ENCODE assay signal across 2 cellular contexts in the genomic region with DNA sequence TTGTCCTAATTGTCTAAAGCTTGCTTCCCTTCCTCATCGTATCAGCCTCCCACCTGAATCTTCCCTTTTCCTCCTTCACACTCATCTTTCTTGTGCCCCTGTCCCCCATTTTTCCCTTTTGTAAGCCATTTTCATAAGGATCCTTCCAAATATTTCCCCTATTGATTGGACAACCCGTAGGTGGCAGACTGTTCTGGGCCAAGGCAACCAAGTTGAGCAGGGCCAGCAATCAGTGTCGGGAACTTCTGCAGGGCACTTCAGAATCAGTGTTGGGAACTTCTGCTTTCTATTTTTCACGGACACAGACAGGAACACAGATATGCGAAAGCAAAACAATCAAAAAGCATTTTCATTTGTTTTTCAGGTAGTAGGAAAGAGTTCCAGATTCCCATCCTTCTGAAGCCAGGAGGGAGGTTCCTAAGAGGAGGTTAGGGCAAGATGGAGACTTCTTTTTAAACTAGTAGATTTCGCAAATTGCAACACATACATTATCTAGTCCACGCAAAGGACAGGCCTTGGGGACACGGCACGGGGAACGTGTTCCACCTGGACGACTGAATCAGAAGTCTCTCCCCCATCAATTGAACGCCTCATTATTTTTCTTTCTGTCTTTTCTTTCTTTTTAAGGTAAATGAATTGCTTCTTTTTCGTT.
TF ChIP-seq lines count a peak whose summit lies in the region.

No MANE protein-coding gene starts in this region.

TF ChIP-seq in HCT116, 20 proteins besides CTCF, POLR2A, EP300 and RAD21:
- TF ChIP-seq YY1 (IDR thresholded peaks at IDR 0.05; ENCODE audit: extremely low read depth, insufficient replicate concordance, low read depth, low read length) = peak; percentile 56
- TF ChIP-seq CEBPB (IDR thresholded peaks at IDR 0.05; ENCODE audit: low read depth) = no peak
TF ChIP-seq in HCT116: peak in this region for 1.

TF ChIP-seq in HepG2, 621 proteins besides CTCF, POLR2A, EP300 and RAD21 (continues in another document):
- TF ChIP-seq SMYD3 (CRISPR knock-in tag; IDR thresholded peaks at IDR 0.05) = 0 out of 2 replicates have a peak, but pooled peaks have one; percentile 68
- 0 out of 2 replicates have a peak, but pooled peaks have one; percentile 2 for TF ChIP-seq THAP11 (CRISPR knock-in tag; IDR thresholded peaks at IDR 0.05)
- TF ChIP-seq, protein P1, sequence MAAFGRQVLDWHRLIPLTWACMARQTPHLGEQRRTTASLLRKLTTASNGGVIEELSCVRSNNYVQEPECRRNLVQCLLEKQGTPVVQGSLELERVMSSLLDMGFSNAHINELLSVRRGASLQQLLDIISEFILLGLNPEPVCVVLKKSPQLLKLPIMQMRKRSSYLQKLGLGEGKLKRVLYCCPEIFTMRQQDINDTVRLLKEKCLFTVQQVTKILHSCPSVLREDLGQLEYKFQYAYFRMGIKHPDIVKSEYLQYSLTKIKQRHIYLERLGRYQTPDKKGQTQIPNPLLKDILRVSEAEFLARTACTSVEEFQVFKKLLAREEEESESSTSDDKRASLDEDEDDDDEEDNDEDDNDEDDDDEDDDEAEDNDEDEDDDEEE (CRISPR knock-in tag; IDR thresholded peaks at IDR 0.05) = 0 out of 2 replicates have a peak, but pooled peaks have one; percentile 12
- TF ChIP-seq ZNF383 (CRISPR knock-in tag; IDR thresholded peaks at IDR 0.05; ENCODE audit: borderline replicate concordance) = no peak
- peak; percentile 31; the same call in 1 of the 2 replicates for TF ChIP-seq GATAD2A (CRISPR knock-in tag; IDR thresholded peaks at IDR 0.05)
- TF ChIP-seq CEBPB (IDR thresholded peaks at IDR 0.05; ENCODE audit: borderline replicate concordance, low read depth, low read length) = 0 out of 2 replicates have a peak, but pooled peaks have one; percentile 8
- TF ChIP-seq, protein P2, sequence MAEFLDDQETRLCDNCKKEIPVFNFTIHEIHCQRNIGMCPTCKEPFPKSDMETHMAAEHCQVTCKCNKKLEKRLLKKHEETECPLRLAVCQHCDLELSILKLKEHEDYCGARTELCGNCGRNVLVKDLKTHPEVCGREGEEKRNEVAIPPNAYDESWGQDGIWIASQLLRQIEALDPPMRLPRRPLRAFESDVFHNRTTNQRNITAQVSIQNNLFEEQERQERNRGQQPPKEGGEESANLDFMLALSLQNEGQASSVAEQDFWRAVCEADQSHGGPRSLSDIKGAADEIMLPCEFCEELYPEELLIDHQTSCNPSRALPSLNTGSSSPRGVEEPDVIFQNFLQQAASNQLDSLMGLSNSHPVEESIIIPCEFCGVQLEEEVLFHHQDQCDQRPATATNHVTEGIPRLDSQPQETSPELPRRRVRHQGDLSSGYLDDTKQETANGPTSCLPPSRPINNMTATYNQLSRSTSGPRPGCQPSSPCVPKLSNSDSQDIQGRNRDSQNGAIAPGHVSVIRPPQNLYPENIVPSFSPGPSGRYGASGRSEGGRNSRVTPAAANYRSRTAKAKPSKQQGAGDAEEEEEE (CRISPR knock-in tag; IDR thresholded peaks at IDR 0.05; ENCODE audit: borderline replicate concordance) = no peak; the same call in 1 of the 2 replicates
- no peak for TF ChIP-seq ZNF160 (CRISPR knock-in tag; IDR thresholded peaks at IDR 0.05)
- TF ChIP-seq, protein P3, sequence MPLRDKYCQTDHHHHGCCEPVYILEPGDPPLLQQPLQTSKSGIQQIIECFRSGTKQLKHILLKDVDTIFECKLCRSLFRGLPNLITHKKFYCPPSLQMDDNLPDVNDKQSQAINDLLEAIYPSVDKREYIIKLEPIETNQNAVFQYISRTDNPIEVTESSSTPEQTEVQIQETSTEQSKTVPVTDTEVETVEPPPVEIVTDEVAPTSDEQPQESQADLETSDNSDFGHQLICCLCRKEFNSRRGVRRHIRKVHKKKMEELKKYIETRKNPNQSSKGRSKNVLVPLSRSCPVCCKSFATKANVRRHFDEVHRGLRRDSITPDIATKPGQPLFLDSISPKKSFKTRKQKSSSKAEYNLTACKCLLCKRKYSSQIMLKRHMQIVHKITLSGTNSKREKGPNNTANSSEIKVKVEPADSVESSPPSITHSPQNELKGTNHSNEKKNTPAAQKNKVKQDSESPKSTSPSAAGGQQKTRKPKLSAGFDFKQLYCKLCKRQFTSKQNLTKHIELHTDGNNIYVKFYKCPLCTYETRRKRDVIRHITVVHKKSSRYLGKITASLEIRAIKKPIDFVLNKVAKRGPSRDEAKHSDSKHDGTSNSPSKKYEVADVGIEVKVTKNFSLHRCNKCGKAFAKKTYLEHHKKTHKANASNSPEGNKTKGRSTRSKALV (CRISPR knock-in tag; IDR thresholded peaks at IDR 0.05) = peak; percentile 55; the same call in 1 of the 2 replicates
- TF ChIP-seq PHF21A (CRISPR knock-in tag; IDR thresholded peaks at IDR 0.05) = 0 out of 2 replicates have a peak, but pooled peaks have one; percentile 10
- TF ChIP-seq BRCA1 (CRISPR knock-in tag; IDR thresholded peaks at IDR 0.05) = 0 out of 2 replicates have a peak, but pooled peaks have one; percentile 60
- peak; percentile 61 for TF ChIP-seq STAG1 (CRISPR knock-in tag; IDR thresholded peaks at IDR 0.05)
- no peak for TF ChIP-seq ZMYM3 (CRISPR knock-in tag; IDR thresholded peaks at IDR 0.05)
- TF ChIP-seq NR2F6 (IDR thresholded peaks at IDR 0.05) = 0 out of 2 replicates have a peak, but pooled peaks have one; percentile 20
- TF ChIP-seq NR2F6 (CRISPR knock-in tag; IDR thresholded peaks at IDR 0.05) = no peak
- 0 out of 2 replicates have a peak, but pooled peaks have one; percentile 5 for TF ChIP-seq DMAP1 (CRISPR knock-in tag; IDR thresholded peaks at IDR 0.05)
- TF ChIP-seq, protein P4, sequence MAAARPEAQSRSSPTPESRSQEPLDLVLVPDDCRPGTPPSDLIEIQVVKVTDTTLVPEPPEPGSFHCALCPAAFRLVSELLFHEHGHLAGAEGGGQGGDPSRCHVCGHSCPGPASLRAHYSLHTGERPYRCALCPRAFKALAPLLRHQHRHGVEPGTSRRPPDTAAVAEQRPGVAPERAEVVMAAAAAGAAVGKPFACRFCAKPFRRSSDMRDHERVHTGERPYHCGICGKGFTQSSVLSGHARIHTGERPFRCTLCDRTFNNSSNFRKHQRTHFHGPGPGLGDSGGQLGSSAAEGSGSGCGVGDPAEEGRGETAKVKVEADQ (CRISPR knock-in tag; IDR thresholded peaks at IDR 0.05; ENCODE audit: borderline replicate concordance) = peak; percentile 61; the same call in 1 of the 2 replicates
- TF ChIP-seq RFXANK (CRISPR knock-in tag; IDR thresholded peaks at IDR 0.05) = 0 out of 2 replicates have a peak, but pooled peaks have one; percentile 2
- TF ChIP-seq, protein P5, sequence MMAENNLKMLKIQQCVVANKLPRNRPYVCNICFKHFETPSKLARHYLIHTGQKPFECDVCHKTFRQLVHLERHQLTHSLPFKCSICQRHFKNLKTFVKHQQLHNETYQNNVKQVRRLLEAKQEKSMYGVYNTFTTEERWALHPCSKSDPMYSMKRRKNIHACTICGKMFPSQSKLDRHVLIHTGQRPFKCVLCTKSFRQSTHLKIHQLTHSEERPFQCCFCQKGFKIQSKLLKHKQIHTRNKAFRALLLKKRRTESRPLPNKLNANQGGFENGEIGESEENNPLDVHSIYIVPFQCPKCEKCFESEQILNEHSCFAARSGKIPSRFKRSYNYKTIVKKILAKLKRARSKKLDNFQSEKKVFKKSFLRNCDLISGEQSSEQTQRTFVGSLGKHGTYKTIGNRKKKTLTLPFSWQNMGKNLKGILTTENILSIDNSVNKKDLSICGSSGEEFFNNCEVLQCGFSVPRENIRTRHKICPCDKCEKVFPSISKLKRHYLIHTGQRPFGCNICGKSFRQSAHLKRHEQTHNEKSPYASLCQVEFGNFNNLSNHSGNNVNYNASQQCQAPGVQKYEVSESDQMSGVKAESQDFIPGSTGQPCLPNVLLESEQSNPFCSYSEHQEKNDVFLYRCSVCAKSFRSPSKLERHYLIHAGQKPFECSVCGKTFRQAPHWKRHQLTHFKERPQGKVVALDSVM (CRISPR knock-in tag; IDR thresholded peaks at IDR 0.05) = peak; percentile 48; the same call in 1 of the 2 replicates
- TF ChIP-seq, protein P6, sequence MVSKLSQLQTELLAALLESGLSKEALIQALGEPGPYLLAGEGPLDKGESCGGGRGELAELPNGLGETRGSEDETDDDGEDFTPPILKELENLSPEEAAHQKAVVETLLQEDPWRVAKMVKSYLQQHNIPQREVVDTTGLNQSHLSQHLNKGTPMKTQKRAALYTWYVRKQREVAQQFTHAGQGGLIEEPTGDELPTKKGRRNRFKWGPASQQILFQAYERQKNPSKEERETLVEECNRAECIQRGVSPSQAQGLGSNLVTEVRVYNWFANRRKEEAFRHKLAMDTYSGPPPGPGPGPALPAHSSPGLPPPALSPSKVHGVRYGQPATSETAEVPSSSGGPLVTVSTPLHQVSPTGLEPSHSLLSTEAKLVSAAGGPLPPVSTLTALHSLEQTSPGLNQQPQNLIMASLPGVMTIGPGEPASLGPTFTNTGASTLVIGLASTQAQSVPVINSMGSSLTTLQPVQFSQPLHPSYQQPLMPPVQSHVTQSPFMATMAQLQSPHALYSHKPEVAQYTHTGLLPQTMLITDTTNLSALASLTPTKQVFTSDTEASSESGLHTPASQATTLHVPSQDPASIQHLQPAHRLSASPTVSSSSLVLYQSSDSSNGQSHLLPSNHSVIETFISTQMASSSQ (IDR thresholded peaks at IDR 0.05; ENCODE audit: low read depth) = no peak
- TF ChIP-seq, protein P6 (CRISPR knock-in tag; IDR thresholded peaks at IDR 0.05; ENCODE audit: borderline replicate concordance) = peak; percentile 8; the same call in 1 of the 2 replicates
- 0 out of 2 replicates have a peak, but pooled peaks have one; percentile 50 for TF ChIP-seq ZNF644 (CRISPR knock-in tag; IDR thresholded peaks at IDR 0.05; ENCODE audit: low read depth)
- TF ChIP-seq MYNN (CRISPR knock-in tag; IDR thresholded peaks at IDR 0.05; ENCODE audit: low read depth) = 0 out of 2 replicates have a peak, but pooled peaks have one; percentile 23
- TF ChIP-seq ZNF883 (CRISPR knock-in tag; IDR thresholded peaks at IDR 0.05; ENCODE audit: not compliant biosample characterization) = peak; percentile 42
- no peak for TF ChIP-seq TBP (CRISPR knock-in tag; IDR thresholded peaks at IDR 0.05)
- no peak for TF ChIP-seq MATR3 (CRISPR knock-in tag; IDR thresholded peaks at IDR 0.05)
- peak; percentile 66; the same call in 1 of the 2 replicates for TF ChIP-seq ZNF354B (CRISPR knock-in tag; IDR thresholded peaks at IDR 0.05)
- peak; percentile 13; the same call in 1 of the 2 replicates for TF ChIP-seq KAT8 (CRISPR knock-in tag; IDR thresholded peaks at IDR 0.05)
- 0 out of 2 replicates have a peak, but pooled peaks have one; percentile 19 for TF ChIP-seq HDAC2 (CRISPR knock-in tag; IDR thresholded peaks at IDR 0.05)
- TF ChIP-seq, protein P7, sequence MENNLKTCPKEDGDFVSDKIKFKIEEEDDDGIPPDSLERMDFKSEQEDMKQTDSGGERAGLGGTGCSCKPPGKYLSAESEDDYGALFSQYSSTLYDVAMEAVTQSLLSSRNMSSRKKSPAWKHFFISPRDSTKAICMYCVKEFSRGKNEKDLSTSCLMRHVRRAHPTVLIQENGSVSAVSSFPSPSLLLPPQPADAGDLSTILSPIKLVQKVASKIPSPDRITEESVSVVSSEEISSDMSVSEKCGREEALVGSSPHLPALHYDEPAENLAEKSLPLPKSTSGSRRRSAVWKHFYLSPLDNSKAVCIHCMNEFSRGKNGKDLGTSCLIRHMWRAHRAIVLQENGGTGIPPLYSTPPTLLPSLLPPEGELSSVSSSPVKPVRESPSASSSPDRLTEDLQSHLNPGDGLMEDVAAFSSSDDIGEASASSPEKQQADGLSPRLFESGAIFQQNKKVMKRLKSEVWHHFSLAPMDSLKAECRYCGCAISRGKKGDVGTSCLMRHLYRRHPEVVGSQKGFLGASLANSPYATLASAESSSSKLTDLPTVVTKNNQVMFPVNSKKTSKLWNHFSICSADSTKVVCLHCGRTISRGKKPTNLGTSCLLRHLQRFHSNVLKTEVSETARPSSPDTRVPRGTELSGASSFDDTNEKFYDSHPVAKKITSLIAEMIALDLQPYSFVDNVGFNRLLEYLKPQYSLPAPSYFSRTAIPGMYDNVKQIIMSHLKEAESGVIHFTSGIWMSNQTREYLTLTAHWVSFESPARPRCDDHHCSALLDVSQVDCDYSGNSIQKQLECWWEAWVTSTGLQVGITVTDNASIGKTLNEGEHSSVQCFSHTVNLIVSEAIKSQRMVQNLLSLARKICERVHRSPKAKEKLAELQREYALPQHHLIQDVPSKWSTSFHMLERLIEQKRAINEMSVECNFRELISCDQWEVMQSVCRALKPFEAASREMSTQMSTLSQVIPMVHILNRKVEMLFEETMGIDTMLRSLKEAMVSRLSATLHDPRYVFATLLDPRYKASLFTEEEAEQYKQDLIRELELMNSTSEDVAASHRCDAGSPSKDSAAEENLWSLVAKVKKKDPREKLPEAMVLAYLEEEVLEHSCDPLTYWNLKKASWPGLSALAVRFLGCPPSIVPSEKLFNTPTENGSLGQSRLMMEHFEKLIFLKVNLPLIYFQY (CRISPR knock-in tag; IDR thresholded peaks at IDR 0.05; ENCODE audit: borderline replicate concordance) = 0 out of 2 replicates have a peak, but pooled peaks have one; percentile 58
- peak; percentile 18; the same call in 1 of the 2 replicates for TF ChIP-seq HMG20A (CRISPR knock-in tag; IDR thresholded peaks at IDR 0.05; ENCODE audit: borderline replicate concordance)
- 0 out of 2 replicates have a peak, but pooled peaks have one; percentile 56 for TF ChIP-seq KLF11 (CRISPR knock-in tag; IDR thresholded peaks at IDR 0.05)
- TF ChIP-seq SNAPC2 (CRISPR knock-in tag; IDR thresholded peaks at IDR 0.05) = 0 out of 2 replicates have a peak, but pooled peaks have one; percentile 51
- TF ChIP-seq ZFAT (CRISPR knock-in tag; conservative IDR thresholded peaks at IDR 0.05) = 0 out of 2 replicates have a peak, but pooled peaks have one; percentile 49
- 0 out of 2 replicates have a peak, but pooled peaks have one; percentile 21 for TF ChIP-seq NR2F2 (IDR thresholded peaks at IDR 0.05; ENCODE audit: borderline replicate concordance, low read depth)
- TF ChIP-seq, protein P8, sequence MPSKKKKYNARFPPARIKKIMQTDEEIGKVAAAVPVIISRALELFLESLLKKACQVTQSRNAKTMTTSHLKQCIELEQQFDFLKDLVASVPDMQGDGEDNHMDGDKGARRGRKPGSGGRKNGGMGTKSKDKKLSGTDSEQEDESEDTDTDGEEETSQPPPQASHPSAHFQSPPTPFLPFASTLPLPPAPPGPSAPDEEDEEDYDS (CRISPR knock-in tag; IDR thresholded peaks at IDR 0.05) = no peak
